Comparison of ENCODE assay signal across 16 cellular contexts in the genomic region with DNA sequence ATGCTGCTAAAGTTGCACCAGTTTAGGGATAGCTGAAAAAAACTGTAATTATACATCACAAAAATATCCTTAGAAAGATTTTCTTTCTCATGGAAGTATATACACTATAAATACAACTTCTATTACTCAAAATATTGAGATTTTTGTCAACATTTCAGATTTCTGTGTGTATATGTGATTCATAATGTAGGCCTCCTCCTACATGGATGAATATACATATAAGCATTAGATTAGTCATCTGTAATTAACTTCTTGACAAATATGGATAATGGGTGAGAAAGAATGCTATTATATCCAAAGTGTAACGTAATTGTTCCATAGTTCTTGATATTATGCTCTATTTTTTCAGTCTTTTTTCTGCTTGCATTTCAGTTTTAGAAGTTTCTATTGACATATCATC.
DNase-seq lines count a peak whose midpoint lies in the region; ATAC-seq, FAIRE-seq and TF ChIP-seq lines count a peak whose summit lies in the region.
"Had no signal": no experiment of that assay in that cellular context is flagged by ENCODE, and none has a peak within 500 bp of the region (broad histone marks: within the 10 kb centered on the region; RNA-seq: fewer than 3 reads in every experiment).

No MANE protein-coding gene starts in this region.

- no peak for TF ChIP-seq CTCF in PC-3 (conservative IDR thresholded peaks at IDR 0.05; ENCODE audit: low read depth, low read length)
- TF ChIP-seq CTCF in bronchial epithelial cell (IDR thresholded peaks at IDR 0.05; ENCODE audit: insufficient read depth, low read length, severe bottlenecking), result no peak
- no peak for TF ChIP-seq CTCF in kidney (IDR thresholded peaks at IDR 0.05; ENCODE audit: borderline replicate concordance, extremely low read depth, insufficient read depth)
- no peak for TF ChIP-seq CTCF in testis (IDR thresholded peaks at IDR 0.05)

- H3K4me3 ChIP-seq in PC-3 (ENCODE audit: low read length) (no peak overlapping the region), bronchial epithelial cell (ENCODE audit: low read depth, low read length) (no peak overlapping the region), kidney (ENCODE audit: low read length in 2 of 2) (no peak overlapping the region), testis (no peak overlapping the region)
- H3K4me3 ChIP-seq: A549 had no signal

- H3K27ac Mint-ChIP-seq in activated CD4-positive, alpha-beta memory T cell treated with anti-CD3 and anti-CD28 coated beads for 36 hours, result no peak overlapping the region
- H3K27ac Mint-ChIP-seq: CD14-positive monocyte had no signal

- POLR2A ChIA-PET in PC-3 (lab: Charles Lee; ENCODE audit: unreplicated experiment), result no interaction called here
- POLR2A ChIA-PET in activated CD4-positive, alpha-beta memory T cell treated with anti-CD3 and anti-CD28 coated beads for 36 hours (lab: Charles Lee), result no interaction called here

- TF ChIP-seq POLR2A in testis (IDR thresholded peaks at IDR 0.05), result no peak

- H3K4me1 Mint-ChIP-seq in activated CD4-positive, alpha-beta memory T cell treated with anti-CD3 and anti-CD28 coated beads for 36 hours (ENCODE audit: low read depth), result no peaks in the 10 kb centered on the region
- H3K4me1 Mint-ChIP-seq: CD14-positive monocyte had no signal

- 95 to 97% methylated on average over 1 of the region's 1 CpG for WGBS in testis, 2 donors

- H3K4me1 ChIP-seq in PC-3 (ENCODE audit: insufficient read depth, low read length), result peaks cover 11% of the 10 kb centered on the region
- no peaks in the 10 kb centered on the region for H3K4me1 ChIP-seq in kidney (ENCODE audit: control insufficient read depth in 1 of 2, insufficient read depth in 1 of 2, low read depth in 1 of 2, low read length in 2 of 2)
- no peaks in the 10 kb centered on the region for H3K4me1 ChIP-seq in testis
- H3K4me1 ChIP-seq: A549 had no signal

- H2AFZ ChIP-seq in PC-3 (ENCODE audit: low read length), result no peak overlapping the region

- H3K4me3 Mint-ChIP-seq in activated CD4-positive, alpha-beta memory T cell treated with anti-CD3 and anti-CD28 coated beads for 36 hours, result no peak overlapping the region
- H3K4me3 Mint-ChIP-seq: CD14-positive monocyte had no signal

- DNase-seq in ELR (ENCODE audit: low read depth), result peak; percentile 68
- DNase-seq in PC-3, result peak; percentile 41
- peak; percentile 59 for DNase-seq in bronchial epithelial cell (ENCODE audit: low read depth)
- DNase-seq in kidney, result no peak
- no peak for DNase-seq in testis
- no peak for DNase-seq in activated CD4-positive, alpha-beta memory T cell treated with anti-CD3 and anti-CD28 coated beads for 36 hours
- DNase-seq in SHP77 treated with DMSO at 0.1 percent for 48 hours (lab: John Stamatoyannopoulos, UW), result no peak
- DNase-seq: DMS53, GDM1, KBM-7 had no signal

- H3K36me3 Mint-ChIP-seq in activated CD4-positive, alpha-beta memory T cell treated with anti-CD3 and anti-CD28 coated beads for 36 hours, result no peaks in the 10 kb centered on the region
- H3K36me3 Mint-ChIP-seq: CD14-positive monocyte had no signal

- H3K9me3 Mint-ChIP-seq in activated CD4-positive, alpha-beta memory T cell treated with anti-CD3 and anti-CD28 coated beads for 36 hours, result no peaks in the 10 kb centered on the region

- H3K9me3 ChIP-seq in PC-3 (ENCODE audit: low read length) (no peaks in the 10 kb centered on the region), kidney (ENCODE audit: control insufficient read depth in 1 of 2, low read length in 2 of 2) (no peaks in the 10 kb centered on the region), testis (no peaks in the 10 kb centered on the region)
- H3K9me3 ChIP-seq: A549 had no signal

- H3K9me2 ChIP-seq in PC-3 (replicated peaks; ENCODE audit: low read length), result no peaks in the 10 kb centered on the region

- no TSS peak for BruUV-seq in PC-3 (replicated peaks; lab: Mats Ljungman, UMichigan)

- no peaks in the 10 kb centered on the region for H3F3A ChIP-seq in PC-3 (ENCODE audit: low read length, unreplicated experiment)

- peak; percentile 44 for ATAC-seq in PC-3
- no peak for ATAC-seq in GM21723 (IDR thresholded peaks at IDR 0.05; ENCODE audit: unreplicated experiment)
- ATAC-seq: A549, HCT116 had no signal

- CTCF ChIA-PET in PC-3 (lab: Charles Lee), result no interaction called here
- CTCF ChIA-PET in activated CD4-positive, alpha-beta memory T cell treated with anti-CD3 and anti-CD28 coated beads for 36 hours (lab: Charles Lee), result no interaction called here

- no peaks in the 10 kb centered on the region for H3K27me3 ChIP-seq in PC-3 (ENCODE audit: low read length)
- no peaks in the 10 kb centered on the region for H3K27me3 ChIP-seq in bronchial epithelial cell (ENCODE audit: control insufficient read depth, insufficient read depth, low read length)
- no peaks in the 10 kb centered on the region for H3K27me3 ChIP-seq in testis

- intact Hi-C loops in PC-3 (cut with micrococcal nuclease), result no loop called here
- intact Hi-C loops in kidney (cut with DNase I), result no loop called here
- intact Hi-C loops in testis (cut with DNase I; ENCODE audit: low total_unique reads), result no loop called here
- intact Hi-C loops in activated CD4-positive, alpha-beta memory T cell treated with anti-CD3 and anti-CD28 coated beads for 36 hours (cut with micrococcal nuclease), result no loop called here

- H3K27ac ChIP-seq in PC-3 (ENCODE audit: low read length) (peak overlapping the region; percentile 26), kidney (ENCODE audit: low read depth in 2 of 2, low read length in 2 of 2) (no peak overlapping the region), testis (no peak overlapping the region)
- H3K27ac ChIP-seq: A549 had no signal

- no peaks in the 10 kb centered on the region for H3K79me2 ChIP-seq in PC-3 (ENCODE audit: low read length)

- H3K4me2 ChIP-seq in PC-3 (ENCODE audit: low read length), result no peak overlapping the region
- H3K4me2 ChIP-seq: A549 had no signal

- no peak overlapping the region for H3K9ac ChIP-seq in PC-3 (ENCODE audit: low read length)
- H3K9ac ChIP-seq in kidney (ENCODE audit: low read length in 2 of 2), result no peak overlapping the region

- H3K36me3 ChIP-seq in PC-3 (ENCODE audit: low read depth, low read length) (no peaks in the 10 kb centered on the region), bronchial epithelial cell (ENCODE audit: control insufficient read depth, insufficient read depth, low read length) (no peaks in the 10 kb centered on the region), kidney (ENCODE audit: control insufficient read depth in 1 of 2, insufficient read depth in 2 of 2, low read length in 2 of 2) (no peaks in the 10 kb centered on the region), testis (ENCODE audit: low read depth, missing control alignments) (no peaks in the 10 kb centered on the region)

- no peaks in the 10 kb centered on the region for H4K20me1 ChIP-seq in PC-3 (ENCODE audit: low read length)

- no peaks in the 10 kb centered on the region for H3K27me3 Mint-ChIP-seq in activated CD4-positive, alpha-beta memory T cell treated with anti-CD3 and anti-CD28 coated beads for 36 hours

- FAIRE-seq in bronchial epithelial cell (lab: Jason Lieb, UNC), result no peak
- peak; percentile 44 for FAIRE-seq in kidney (lab: Jason Lieb, UNC)
- FAIRE-seq: GM12892, GM19239 had no signal

Comparison
In these comparisons a context has a peak if more than half of its experiments do, and no peak if none do; other contexts are left out.
1. DNase-seq: peak in ELR (single experiment), PC-3 (single experiment) and bronchial epithelial cell (single experiment); none in kidney (single experiment), testis (single experiment), activated CD4-positive, alpha-beta memory T cell treated with anti-CD3 and anti-CD28 coated beads for 36 hours (single experiment) and SHP77 treated with DMSO at 0.1 percent for 48 hours (single experiment).